In the genomic region with DNA sequence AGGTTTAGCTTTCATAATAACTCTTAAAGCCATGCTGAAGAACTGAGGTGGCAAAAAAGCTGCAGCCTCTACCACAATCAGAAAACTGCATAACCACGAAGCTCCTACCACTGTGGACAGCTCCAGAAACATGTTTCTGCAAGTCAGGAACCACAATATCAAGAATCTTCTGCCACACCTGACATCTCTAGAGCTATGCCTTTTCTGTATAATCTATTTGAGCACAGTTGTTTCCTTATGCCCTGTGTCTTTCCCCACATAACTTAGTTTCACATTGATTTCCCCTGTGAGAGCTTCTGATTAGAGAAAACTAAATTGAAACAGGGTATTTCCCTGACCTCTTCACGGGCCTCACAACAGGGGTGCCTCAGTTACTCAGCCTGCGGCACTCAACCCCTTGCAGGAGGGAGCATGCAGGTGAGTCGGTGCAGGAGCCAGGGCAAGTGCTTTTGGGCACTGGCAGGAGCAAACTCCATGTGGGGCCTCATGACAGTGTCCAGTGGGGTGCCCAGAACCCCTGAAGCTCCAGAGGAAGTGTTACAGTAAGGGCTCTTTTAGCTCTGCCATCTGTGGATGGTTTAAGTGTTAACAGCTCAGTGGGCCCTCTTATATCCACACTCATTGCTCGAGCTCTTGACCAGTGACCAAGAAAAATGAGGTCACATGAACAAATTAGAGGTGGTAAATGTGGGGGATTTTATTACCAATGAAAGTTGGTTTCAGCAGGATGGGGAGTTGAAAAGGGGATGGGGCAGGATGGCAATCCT, we compare ENCODE assay signal across 17 cellular contexts.
DNase-seq lines count a peak whose midpoint lies in the region; ATAC-seq and TF ChIP-seq lines count a peak whose summit lies in the region.
"Had no signal": no experiment of that assay in that cellular context is flagged by ENCODE, and none has a peak within 500 bp of the region (broad histone marks: within the 10 kb centered on the region; RNA-seq: fewer than 3 reads in every experiment).

No MANE protein-coding gene starts in this region.

- peaks cover 3% of the 10 kb centered on the region for H3K9me3 ChIP-seq in T-helper 17 cell (ENCODE audit: control insufficient read depth, low read length, poor library complexity, severe bottlenecking)

- H3K36me3 Mint-ChIP-seq in T-helper 17 cell (ENCODE audit: low read depth), result peaks cover 2% of the 10 kb centered on the region
- H3K36me3 Mint-ChIP-seq: activated CD4-positive, alpha-beta memory T cell treated with anti-CD3 and anti-CD28 coated beads for 36 hours; T-cell had no signal

- DNase-seq in epithelial cell of prostate (ENCODE audit: low read depth, low spot score), result peak; percentile 1
- no peak for DNase-seq in DMS53 treated with DMSO at 0.1 percent for 48 hours (lab: John Stamatoyannopoulos, UW; ENCODE audit: unreplicated experiment)
- DNase-seq in activated gamma-delta T cell treated with Interleukin-2 at 50 U/mL for 16 hours, result no peak
- DNase-seq in T-helper 17 cell, result no peak
- DNase-seq: activated CD4-positive, alpha-beta memory T cell treated with anti-CD3 and anti-CD28 coated beads for 36 hours; activated naive CD8-positive, alpha-beta T cell treated with anti-CD3 and anti-CD28 coated beads, Interleukin-2, amount 50 U/mL, for 24 hours; effector CD8-positive, alpha-beta T cell; mesenchymal stem cell; NCI-H1048; NCI-H526; stimulated activated CD4-positive, alpha-beta T cell treated with anti-CD3 and anti-CD28 coated beads, Interleukin-4, amount 100 ng/mL, for 4 hours; T-cell had no signal

- peak; percentile 88 for ATAC-seq in GM18909 (IDR thresholded peaks at IDR 0.05; ENCODE audit: poor library complexity, unreplicated experiment)
- peak; percentile 82 for ATAC-seq in GM21576 (IDR thresholded peaks at IDR 0.05; ENCODE audit: unreplicated experiment)
- ATAC-seq in HG03159 (IDR thresholded peaks at IDR 0.05; ENCODE audit: unreplicated experiment), result peak; percentile 64
- no peak for ATAC-seq in T-helper 17 cell
- no peak for ATAC-seq in SK-N-SH treated with all-trans-retinoic acid at 6 μM for 48 hours
- ATAC-seq: activated naive CD8-positive, alpha-beta T cell treated with anti-CD3 and anti-CD28 coated beads, Interleukin-2, amount 50 U/mL, for 24 hours; T-cell had no signal

- no peak overlapping the region for H3K4me3 Mint-ChIP-seq in T-helper 17 cell
- H3K4me3 Mint-ChIP-seq: activated CD4-positive, alpha-beta memory T cell treated with anti-CD3 and anti-CD28 coated beads for 36 hours; activated naive CD8-positive, alpha-beta T cell treated with anti-CD3 and anti-CD28 coated beads, Interleukin-2, amount 50 U/mL, for 24 hours; T-cell had no signal

- H3K27me3 Mint-ChIP-seq in T-helper 17 cell, result no peaks in the 10 kb centered on the region
- H3K27me3 Mint-ChIP-seq: activated CD4-positive, alpha-beta memory T cell treated with anti-CD3 and anti-CD28 coated beads for 36 hours; activated naive CD8-positive, alpha-beta T cell treated with anti-CD3 and anti-CD28 coated beads, Interleukin-2, amount 50 U/mL, for 24 hours; T-cell had no signal

- H3K27ac ChIP-seq in epithelial cell of prostate, result no peak overlapping the region
- H3K27ac ChIP-seq: parathyroid adenoma had no signal

- no peak overlapping the region for H3K27ac Mint-ChIP-seq in T-helper 17 cell
- H3K27ac Mint-ChIP-seq: activated CD4-positive, alpha-beta memory T cell treated with anti-CD3 and anti-CD28 coated beads for 36 hours; activated naive CD8-positive, alpha-beta T cell treated with anti-CD3 and anti-CD28 coated beads, Interleukin-2, amount 50 U/mL, for 24 hours; T-cell had no signal

- H3K4me1 Mint-ChIP-seq in T-helper 17 cell, result no peaks in the 10 kb centered on the region
- H3K4me1 Mint-ChIP-seq: activated naive CD8-positive, alpha-beta T cell treated with anti-CD3 and anti-CD28 coated beads, Interleukin-2, amount 50 U/mL, for 24 hours had no signal

TF ChIP-seq in SK-N-SH treated with all-trans-retinoic acid at 6 μM for 48 hours, 23 proteins besides CTCF, POLR2A, EP300 and RAD21:
- TF ChIP-seq CSDC2 (CRISPR knock-in tag; IDR thresholded peaks at IDR 0.05) (no peak), TCF4 (CRISPR knock-in tag; IDR thresholded peaks at IDR 0.05; ENCODE audit: borderline replicate concordance) (no peak), BACH2 (CRISPR knock-in tag; IDR thresholded peaks at IDR 0.05; ENCODE audit: borderline replicate concordance) (no peak), ZFP3 (CRISPR knock-in tag; IDR thresholded peaks at IDR 0.05) (no peak), RARB (CRISPR knock-in tag; IDR thresholded peaks at IDR 0.05) (no peak), ZNF8 (CRISPR knock-in tag; IDR thresholded peaks at IDR 0.05) (no peak), PPARA (CRISPR knock-in tag; IDR thresholded peaks at IDR 0.05; ENCODE audit: borderline replicate concordance) (no peak), GLIS3 (CRISPR knock-in tag; IDR thresholded peaks at IDR 0.05) (no peak), TOX (CRISPR knock-in tag; IDR thresholded peaks at IDR 0.05; ENCODE audit: borderline replicate concordance) (no peak), ZNF70 (CRISPR knock-in tag; IDR thresholded peaks at IDR 0.05) (no peak), ISL1 (CRISPR knock-in tag; IDR thresholded peaks at IDR 0.05) (no peak), ARNTL (CRISPR knock-in tag; IDR thresholded peaks at IDR 0.05; ENCODE audit: borderline replicate concordance, low read depth) (no peak), ZNF565 (CRISPR knock-in tag; conservative IDR thresholded peaks at IDR 0.05; ENCODE audit: low read depth) (no peak), ZC3H10 (CRISPR knock-in tag; IDR thresholded peaks at IDR 0.05) (no peak), SNAI2 (CRISPR knock-in tag; IDR thresholded peaks at IDR 0.05) (no peak)
- TF ChIP-seq, protein P1, sequence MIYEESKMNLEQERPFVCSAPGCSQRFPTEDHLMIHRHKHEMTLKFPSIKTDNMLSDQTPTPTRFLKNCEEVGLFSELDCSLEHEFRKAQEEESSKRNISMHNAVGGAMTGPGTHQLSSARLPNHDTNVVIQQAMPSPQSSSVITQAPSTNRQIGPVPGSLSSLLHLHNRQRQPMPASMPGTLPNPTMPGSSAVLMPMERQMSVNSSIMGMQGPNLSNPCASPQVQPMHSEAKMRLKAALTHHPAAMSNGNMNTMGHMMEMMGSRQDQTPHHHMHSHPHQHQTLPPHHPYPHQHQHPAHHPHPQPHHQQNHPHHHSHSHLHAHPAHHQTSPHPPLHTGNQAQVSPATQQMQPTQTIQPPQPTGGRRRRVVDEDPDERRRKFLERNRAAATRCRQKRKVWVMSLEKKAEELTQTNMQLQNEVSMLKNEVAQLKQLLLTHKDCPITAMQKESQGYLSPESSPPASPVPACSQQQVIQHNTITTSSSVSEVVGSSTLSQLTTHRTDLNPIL (CRISPR knock-in tag; IDR thresholded peaks at IDR 0.05; ENCODE audit: low read depth), result no peak
- TF ChIP-seq, protein P2, sequence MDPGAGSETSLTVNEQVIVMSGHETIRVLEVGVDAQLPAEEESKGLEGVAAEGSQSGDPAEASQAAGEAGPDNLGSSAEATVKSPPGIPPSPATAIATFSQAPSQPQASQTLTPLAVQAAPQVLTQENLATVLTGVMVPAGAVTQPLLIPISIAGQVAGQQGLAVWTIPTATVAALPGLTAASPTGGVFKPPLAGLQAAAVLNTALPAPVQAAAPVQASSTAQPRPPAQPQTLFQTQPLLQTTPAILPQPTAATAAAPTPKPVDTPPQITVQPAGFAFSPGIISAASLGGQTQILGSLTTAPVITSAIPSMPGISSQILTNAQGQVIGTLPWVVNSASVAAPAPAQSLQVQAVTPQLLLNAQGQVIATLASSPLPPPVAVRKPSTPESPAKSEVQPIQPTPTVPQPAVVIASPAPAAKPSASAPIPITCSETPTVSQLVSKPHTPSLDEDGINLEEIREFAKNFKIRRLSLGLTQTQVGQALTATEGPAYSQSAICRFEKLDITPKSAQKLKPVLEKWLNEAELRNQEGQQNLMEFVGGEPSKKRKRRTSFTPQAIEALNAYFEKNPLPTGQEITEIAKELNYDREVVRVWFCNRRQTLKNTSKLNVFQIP (CRISPR knock-in tag; IDR thresholded peaks at IDR 0.05; ENCODE audit: borderline replicate concordance, low read depth), result no peak

Comparison
In these comparisons a context has a peak if more than half of its experiments do, and no peak if none do; other contexts are left out.
1. ATAC-seq: peak in GM18909 (single experiment), GM21576 (single experiment) and HG03159 (single experiment); none in T-helper 17 cell (single experiment) and SK-N-SH treated with all-trans-retinoic acid at 6 μM for 48 hours (single experiment).